Comparison of ENCODE assay signal across 16 cellular contexts in the genomic region with DNA sequence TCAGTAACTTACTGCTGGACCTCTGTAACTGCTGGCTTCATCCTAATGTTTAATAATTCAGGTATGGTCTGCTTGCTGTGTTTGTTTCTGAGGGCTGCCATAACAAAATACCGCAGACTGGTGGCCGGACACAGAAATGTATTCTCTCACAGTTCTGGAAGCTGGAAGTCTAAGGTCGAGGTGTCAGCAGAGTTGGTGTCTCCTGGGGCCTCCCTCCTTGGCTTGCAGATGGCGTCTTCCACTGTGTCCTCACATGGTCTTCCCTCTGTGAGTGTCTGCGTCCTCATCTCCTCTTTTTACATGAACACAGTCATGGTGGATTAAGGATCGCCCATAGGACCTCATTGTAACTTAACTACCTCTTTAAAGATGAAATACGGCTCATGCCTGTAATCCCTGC.
DNase-seq lines count a peak whose midpoint lies in the region; ATAC-seq and TF ChIP-seq lines count a peak whose summit lies in the region.
"Had no signal": no experiment of that assay in that cellular context is flagged by ENCODE, and none has a peak within 500 bp of the region (broad histone marks: within the 10 kb centered on the region; RNA-seq: fewer than 3 reads in every experiment).

No MANE protein-coding gene starts in this region.

- peaks cover 45% of the 10 kb centered on the region for H3K4me1 Mint-ChIP-seq in nephron progenitor cell

- H3K4me1 ChIP-seq in right cardiac atrium (ENCODE audit: control insufficient read depth, insufficient read depth, low read length): no peaks in the 10 kb centered on the region
- H3K4me1 ChIP-seq: Caco-2 had no signal

- peak overlapping the region; percentile 25 for H3K27ac Mint-ChIP-seq in nephron progenitor cell

- no peak overlapping the region for H3K4me3 Mint-ChIP-seq in nephron progenitor cell
- H3K4me3 Mint-ChIP-seq: CD4-positive, CD25-positive, alpha-beta regulatory T cell had no signal

- in situ Hi-C loops in brain microvascular endothelial cell (cut with HindIII; ENCODE audit: low pct_ligation_motif_present, low sequenced_read_pairs): no loop called here

- peaks cover 7% of the 10 kb centered on the region for H3K27me3 Mint-ChIP-seq in nephron progenitor cell (ENCODE audit: low read depth, poor library complexity)

- DNase-seq in Right ventricle myocardium superior (no peak), right cardiac atrium (no peak), WERI-Rb-1 (peak; percentile 96), brain microvascular endothelial cell (peak; percentile 25), nephron progenitor cell (no peak), MG63 (no peak)
- DNase-seq: Caco-2; CD4-positive, CD25-positive, alpha-beta regulatory T cell; DMS153; EL; NCI-H1092 treated with DMSO at 0.1 percent for 48 hours; NCI-H2081 treated with DMSO at 0.1 percent for 48 hours; NCI-H510A had no signal

- no peaks in the 10 kb centered on the region for H3K36me3 Mint-ChIP-seq in nephron progenitor cell (ENCODE audit: low read depth)
- H3K36me3 Mint-ChIP-seq: CD4-positive, CD25-positive, alpha-beta regulatory T cell had no signal

- intact Hi-C loops in Right ventricle myocardium superior (cut with DNase I) (no loop called here), right cardiac atrium (cut with DNase I) (no loop called here)

- no peaks in the 10 kb centered on the region for H3K9me3 ChIP-seq in right cardiac atrium (ENCODE audit: control insufficient read depth, low read length)
- no peaks in the 10 kb centered on the region for H3K9me3 ChIP-seq in WERI-Rb-1 (ENCODE audit: severe bottlenecking)
- H3K9me3 ChIP-seq in MG63: no peaks in the 10 kb centered on the region
- H3K9me3 ChIP-seq: Caco-2 had no signal

- peak; percentile 41 for ATAC-seq in Right ventricle myocardium superior (ENCODE audit: poor library complexity)
- no peak for ATAC-seq in right cardiac atrium
- ATAC-seq in GM21825 (IDR thresholded peaks at IDR 0.05; ENCODE audit: unreplicated experiment): no peak
- ATAC-seq: HepG2 had no signal

- H3K27ac ChIP-seq in right cardiac atrium (ENCODE audit: low read length): no peak overlapping the region
- peak overlapping the region; percentile 7; the same call in 1 of the 2 replicates for H3K27ac ChIP-seq in WERI-Rb-1
- H3K27ac ChIP-seq in brain microvascular endothelial cell: no peak overlapping the region
- H3K27ac ChIP-seq: KMS-11 had no signal

- H3K27me3 ChIP-seq in right cardiac atrium (ENCODE audit: control insufficient read depth, insufficient read depth) (no peaks in the 10 kb centered on the region), WERI-Rb-1 (ENCODE audit: insufficient read depth, low read depth, severe bottlenecking) (no peaks in the 10 kb centered on the region), brain microvascular endothelial cell (replicated peaks) (no peaks in the 10 kb centered on the region), MG63 (no peaks in the 10 kb centered on the region)

- 76% methylated on average over 7 of the region's 7 CpGs for WGBS in right cardiac atrium

- H3K4me3 ChIP-seq in right cardiac atrium (ENCODE audit: low read length) (no peak overlapping the region), WERI-Rb-1 (ENCODE audit: low read depth, low read length) (no peak overlapping the region), brain microvascular endothelial cell (ENCODE audit: low read depth, low read length) (no peak overlapping the region), MG63 (no peak overlapping the region)

- no peaks in the 10 kb centered on the region for H3K36me3 ChIP-seq in WERI-Rb-1
- H3K36me3 ChIP-seq in brain microvascular endothelial cell (replicated peaks): no peaks in the 10 kb centered on the region
- H3K36me3 ChIP-seq in MG63: no peaks in the 10 kb centered on the region

- H3K9me3 Mint-ChIP-seq in nephron progenitor cell: peaks cover 3% of the 10 kb centered on the region
- H3K9me3 Mint-ChIP-seq: CD4-positive, CD25-positive, alpha-beta regulatory T cell had no signal

- peak; percentile 34; the same call in 1 of the 2 replicates for TF ChIP-seq CTCF in WERI-Rb-1 (IDR thresholded peaks at IDR 0.05; ENCODE audit: low read depth, low read length)
- TF ChIP-seq CTCF in brain microvascular endothelial cell (IDR thresholded peaks at IDR 0.05; ENCODE audit: low read depth, low read length, missing control alignments): no peak
- TF ChIP-seq CTCF in nephron progenitor cell (IDR thresholded peaks at IDR 0.05): no peak

Comparison
In these comparisons a context has a peak if more than half of its experiments do, and no peak if none do; other contexts are left out.
1. DNase-seq: peak in WERI-Rb-1 (single experiment) and brain microvascular endothelial cell (single experiment); none in Right ventricle myocardium superior (single experiment), right cardiac atrium (0 of 3), nephron progenitor cell (single experiment) and MG63 (single experiment).